Comparison of ENCODE assay signal across 1 cellular context in the genomic region with DNA sequence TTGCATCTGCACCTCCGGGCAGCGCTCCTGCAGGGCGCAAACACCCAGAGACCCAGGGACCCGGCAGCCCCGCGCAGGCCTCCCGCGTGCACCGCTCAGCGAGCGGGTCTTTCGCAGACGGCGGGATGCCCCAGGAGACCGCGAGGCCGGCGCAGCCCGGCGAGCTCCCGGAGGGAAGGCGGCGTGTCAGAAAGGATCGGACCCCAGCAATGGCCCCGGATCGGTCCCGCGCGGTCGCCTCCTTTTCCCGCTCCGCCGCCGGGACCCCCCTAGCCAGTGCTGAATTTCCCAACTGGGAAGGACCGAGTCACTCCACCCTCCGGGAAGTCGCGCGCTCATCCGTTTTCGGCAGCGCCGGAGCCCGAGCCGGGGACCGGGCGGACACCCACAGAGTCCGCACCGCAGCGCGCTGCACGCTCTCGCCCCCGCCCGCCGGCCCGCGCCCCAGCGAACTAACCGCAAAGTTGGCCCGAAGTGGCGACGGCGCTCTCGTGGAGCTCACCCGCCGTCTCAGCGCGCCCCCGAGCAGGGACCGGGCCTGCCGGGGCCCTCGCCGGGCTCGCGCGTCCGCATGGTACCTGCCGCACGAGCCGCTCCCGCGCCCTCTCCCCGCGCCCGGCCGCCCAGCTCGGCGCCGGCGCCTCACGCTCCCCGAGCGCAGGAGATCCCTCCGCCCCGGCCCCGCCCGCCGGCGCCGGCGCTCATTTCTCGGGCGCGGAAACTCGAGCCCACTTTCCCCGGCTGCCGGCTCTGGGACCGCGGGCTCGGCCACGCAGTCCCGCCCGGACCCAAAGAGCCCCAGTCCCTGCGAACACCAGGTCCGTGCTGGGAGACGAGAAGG.
TF ChIP-seq lines count a peak whose summit lies in the region.

A gene with protein sequence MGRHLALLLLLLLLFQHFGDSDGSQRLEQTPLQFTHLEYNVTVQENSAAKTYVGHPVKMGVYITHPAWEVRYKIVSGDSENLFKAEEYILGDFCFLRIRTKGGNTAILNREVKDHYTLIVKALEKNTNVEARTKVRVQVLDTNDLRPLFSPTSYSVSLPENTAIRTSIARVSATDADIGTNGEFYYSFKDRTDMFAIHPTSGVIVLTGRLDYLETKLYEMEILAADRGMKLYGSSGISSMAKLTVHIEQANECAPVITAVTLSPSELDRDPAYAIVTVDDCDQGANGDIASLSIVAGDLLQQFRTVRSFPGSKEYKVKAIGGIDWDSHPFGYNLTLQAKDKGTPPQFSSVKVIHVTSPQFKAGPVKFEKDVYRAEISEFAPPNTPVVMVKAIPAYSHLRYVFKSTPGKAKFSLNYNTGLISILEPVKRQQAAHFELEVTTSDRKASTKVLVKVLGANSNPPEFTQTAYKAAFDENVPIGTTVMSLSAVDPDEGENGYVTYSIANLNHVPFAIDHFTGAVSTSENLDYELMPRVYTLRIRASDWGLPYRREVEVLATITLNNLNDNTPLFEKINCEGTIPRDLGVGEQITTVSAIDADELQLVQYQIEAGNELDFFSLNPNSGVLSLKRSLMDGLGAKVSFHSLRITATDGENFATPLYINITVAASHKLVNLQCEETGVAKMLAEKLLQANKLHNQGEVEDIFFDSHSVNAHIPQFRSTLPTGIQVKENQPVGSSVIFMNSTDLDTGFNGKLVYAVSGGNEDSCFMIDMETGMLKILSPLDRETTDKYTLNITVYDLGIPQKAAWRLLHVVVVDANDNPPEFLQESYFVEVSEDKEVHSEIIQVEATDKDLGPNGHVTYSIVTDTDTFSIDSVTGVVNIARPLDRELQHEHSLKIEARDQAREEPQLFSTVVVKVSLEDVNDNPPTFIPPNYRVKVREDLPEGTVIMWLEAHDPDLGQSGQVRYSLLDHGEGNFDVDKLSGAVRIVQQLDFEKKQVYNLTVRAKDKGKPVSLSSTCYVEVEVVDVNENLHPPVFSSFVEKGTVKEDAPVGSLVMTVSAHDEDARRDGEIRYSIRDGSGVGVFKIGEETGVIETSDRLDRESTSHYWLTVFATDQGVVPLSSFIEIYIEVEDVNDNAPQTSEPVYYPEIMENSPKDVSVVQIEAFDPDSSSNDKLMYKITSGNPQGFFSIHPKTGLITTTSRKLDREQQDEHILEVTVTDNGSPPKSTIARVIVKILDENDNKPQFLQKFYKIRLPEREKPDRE (N-terminal part only) (minus strand): TSS at position 650 of the 841 bp plus-strand sequence. CDS start 14,029 bp downstream, outside the sequence.

TF ChIP-seq in HepG2, 621 proteins besides CTCF, POLR2A, EP300 and RAD21 (continued from another document and continues in another):
- TF ChIP-seq, protein P1, sequence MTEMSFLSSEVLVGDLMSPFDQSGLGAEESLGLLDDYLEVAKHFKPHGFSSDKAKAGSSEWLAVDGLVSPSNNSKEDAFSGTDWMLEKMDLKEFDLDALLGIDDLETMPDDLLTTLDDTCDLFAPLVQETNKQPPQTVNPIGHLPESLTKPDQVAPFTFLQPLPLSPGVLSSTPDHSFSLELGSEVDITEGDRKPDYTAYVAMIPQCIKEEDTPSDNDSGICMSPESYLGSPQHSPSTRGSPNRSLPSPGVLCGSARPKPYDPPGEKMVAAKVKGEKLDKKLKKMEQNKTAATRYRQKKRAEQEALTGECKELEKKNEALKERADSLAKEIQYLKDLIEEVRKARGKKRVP (CRISPR knock-in tag; IDR thresholded peaks at IDR 0.05) = no peak
- TF ChIP-seq ZC3H4 (CRISPR knock-in tag; IDR thresholded peaks at IDR 0.05; ENCODE audit: borderline replicate concordance) (no peak), HCFC1 (IDR thresholded peaks at IDR 0.05; ENCODE audit: low read depth, low read length) (no peak), THYN1 (CRISPR knock-in tag; IDR thresholded peaks at IDR 0.05; ENCODE audit: borderline replicate concordance, low read depth) (no peak), KDM2A (CRISPR knock-in tag; IDR thresholded peaks at IDR 0.05; ENCODE audit: borderline replicate concordance, low read depth) (no peak; the same call in 1 of the 2 replicates), PAF1 (CRISPR knock-in tag; IDR thresholded peaks at IDR 0.05) (no peak), XBP1 (CRISPR knock-in tag; IDR thresholded peaks at IDR 0.05) (no peak), MBD4 (IDR thresholded peaks at IDR 0.05; ENCODE audit: borderline replicate concordance, low read length) (no peak), RBM22 (optimal IDR thresholded peaks at IDR 0.05; ENCODE audit: low read length) (no peak), MEIS1 (CRISPR knock-in tag; IDR thresholded peaks at IDR 0.05; ENCODE audit: borderline replicate concordance) (no peak), DNMT1 (CRISPR knock-in tag; IDR thresholded peaks at IDR 0.05) (no peak), FLYWCH1 (CRISPR knock-in tag; IDR thresholded peaks at IDR 0.05) (no peak), ZNF772 (CRISPR knock-in tag; IDR thresholded peaks at IDR 0.05) (no peak), ZSCAN22 (CRISPR knock-in tag; IDR thresholded peaks at IDR 0.05) (no peak), PHB2 (IDR thresholded peaks at IDR 0.05; ENCODE audit: partially characterized antibody) (no peak), KAT2B (IDR thresholded peaks at IDR 0.05; ENCODE audit: borderline replicate concordance, low read depth, low read length) (no peak), ZSCAN30 (CRISPR knock-in tag; IDR thresholded peaks at IDR 0.05) (no peak), ARID2 (CRISPR knock-in tag; IDR thresholded peaks at IDR 0.05; ENCODE audit: borderline replicate concordance) (no peak), ZKSCAN8 (CRISPR knock-in tag; IDR thresholded peaks at IDR 0.05; ENCODE audit: borderline replicate concordance) (0 out of 2 replicates have a peak, but pooled peaks have one; percentile 6), SIX1 (CRISPR knock-in tag; IDR thresholded peaks at IDR 0.05; ENCODE audit: borderline replicate concordance) (no peak), ZNF510 (CRISPR knock-in tag; IDR thresholded peaks at IDR 0.05; ENCODE audit: low read depth) (no peak)
- TF ChIP-seq, protein P2, sequence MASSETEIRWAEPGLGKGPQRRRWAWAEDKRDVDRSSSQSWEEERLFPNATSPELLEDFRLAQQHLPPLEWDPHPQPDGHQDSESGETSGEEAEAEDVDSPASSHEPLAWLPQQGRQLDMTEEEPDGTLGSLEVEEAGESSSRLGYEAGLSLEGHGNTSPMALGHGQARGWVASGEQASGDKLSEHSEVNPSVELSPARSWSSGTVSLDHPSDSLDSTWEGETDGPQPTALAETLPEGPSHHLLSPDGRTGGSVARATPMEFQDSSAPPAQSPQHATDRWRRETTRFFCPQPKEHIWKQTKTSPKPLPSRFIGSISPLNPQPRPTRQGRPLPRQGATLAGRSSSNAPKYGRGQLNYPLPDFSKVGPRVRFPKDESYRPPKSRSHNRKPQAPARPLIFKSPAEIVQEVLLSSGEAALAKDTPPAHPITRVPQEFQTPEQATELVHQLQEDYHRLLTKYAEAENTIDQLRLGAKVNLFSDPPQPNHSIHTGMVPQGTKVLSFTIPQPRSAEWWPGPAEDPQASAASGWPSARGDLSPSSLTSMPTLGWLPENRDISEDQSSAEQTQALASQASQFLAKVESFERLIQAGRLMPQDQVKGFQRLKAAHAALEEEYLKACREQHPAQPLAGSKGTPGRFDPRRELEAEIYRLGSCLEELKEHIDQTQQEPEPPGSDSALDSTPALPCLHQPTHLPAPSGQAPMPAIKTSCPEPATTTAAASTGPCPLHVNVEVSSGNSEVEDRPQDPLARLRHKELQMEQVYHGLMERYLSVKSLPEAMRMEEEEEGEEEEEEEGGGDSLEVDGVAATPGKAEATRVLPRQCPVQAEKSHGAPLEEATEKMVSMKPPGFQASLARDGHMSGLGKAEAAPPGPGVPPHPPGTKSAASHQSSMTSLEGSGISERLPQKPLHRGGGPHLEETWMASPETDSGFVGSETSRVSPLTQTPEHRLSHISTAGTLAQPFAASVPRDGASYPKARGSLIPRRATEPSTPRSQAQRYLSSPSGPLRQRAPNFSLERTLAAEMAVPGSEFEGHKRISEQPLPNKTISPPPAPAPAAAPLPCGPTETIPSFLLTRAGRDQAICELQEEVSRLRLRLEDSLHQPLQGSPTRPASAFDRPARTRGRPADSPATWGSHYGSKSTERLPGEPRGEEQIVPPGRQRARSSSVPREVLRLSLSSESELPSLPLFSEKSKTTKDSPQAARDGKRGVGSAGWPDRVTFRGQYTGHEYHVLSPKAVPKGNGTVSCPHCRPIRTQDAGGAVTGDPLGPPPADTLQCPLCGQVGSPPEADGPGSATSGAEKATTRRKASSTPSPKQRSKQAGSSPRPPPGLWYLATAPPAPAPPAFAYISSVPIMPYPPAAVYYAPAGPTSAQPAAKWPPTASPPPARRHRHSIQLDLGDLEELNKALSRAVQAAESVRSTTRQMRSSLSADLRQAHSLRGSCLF (CRISPR knock-in tag; IDR thresholded peaks at IDR 0.05; ENCODE audit: borderline replicate concordance) = no peak
- TF ChIP-seq, protein P3, sequence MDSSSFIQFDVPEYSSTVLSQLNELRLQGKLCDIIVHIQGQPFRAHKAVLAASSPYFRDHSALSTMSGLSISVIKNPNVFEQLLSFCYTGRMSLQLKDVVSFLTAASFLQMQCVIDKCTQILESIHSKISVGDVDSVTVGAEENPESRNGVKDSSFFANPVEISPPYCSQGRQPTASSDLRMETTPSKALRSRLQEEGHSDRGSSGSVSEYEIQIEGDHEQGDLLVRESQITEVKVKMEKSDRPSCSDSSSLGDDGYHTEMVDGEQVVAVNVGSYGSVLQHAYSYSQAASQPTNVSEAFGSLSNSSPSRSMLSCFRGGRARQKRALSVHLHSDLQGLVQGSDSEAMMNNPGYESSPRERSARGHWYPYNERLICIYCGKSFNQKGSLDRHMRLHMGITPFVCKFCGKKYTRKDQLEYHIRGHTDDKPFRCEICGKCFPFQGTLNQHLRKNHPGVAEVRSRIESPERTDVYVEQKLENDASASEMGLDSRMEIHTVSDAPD (CRISPR knock-in tag; IDR thresholded peaks at IDR 0.05) = 0 out of 2 replicates have a peak, but pooled peaks have one; percentile 26
- TF ChIP-seq, protein P4, sequence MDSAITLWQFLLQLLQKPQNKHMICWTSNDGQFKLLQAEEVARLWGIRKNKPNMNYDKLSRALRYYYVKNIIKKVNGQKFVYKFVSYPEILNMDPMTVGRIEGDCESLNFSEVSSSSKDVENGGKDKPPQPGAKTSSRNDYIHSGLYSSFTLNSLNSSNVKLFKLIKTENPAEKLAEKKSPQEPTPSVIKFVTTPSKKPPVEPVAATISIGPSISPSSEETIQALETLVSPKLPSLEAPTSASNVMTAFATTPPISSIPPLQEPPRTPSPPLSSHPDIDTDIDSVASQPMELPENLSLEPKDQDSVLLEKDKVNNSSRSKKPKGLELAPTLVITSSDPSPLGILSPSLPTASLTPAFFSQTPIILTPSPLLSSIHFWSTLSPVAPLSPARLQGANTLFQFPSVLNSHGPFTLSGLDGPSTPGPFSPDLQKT (CRISPR knock-in tag; IDR thresholded peaks at IDR 0.05; ENCODE audit: borderline replicate concordance) = no peak
- TF ChIP-seq, protein P5, sequence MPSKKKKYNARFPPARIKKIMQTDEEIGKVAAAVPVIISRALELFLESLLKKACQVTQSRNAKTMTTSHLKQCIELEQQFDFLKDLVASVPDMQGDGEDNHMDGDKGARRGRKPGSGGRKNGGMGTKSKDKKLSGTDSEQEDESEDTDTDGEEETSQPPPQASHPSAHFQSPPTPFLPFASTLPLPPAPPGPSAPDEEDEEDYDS (CRISPR knock-in tag; IDR thresholded peaks at IDR 0.05) = no peak
- TF ChIP-seq, protein P6, sequence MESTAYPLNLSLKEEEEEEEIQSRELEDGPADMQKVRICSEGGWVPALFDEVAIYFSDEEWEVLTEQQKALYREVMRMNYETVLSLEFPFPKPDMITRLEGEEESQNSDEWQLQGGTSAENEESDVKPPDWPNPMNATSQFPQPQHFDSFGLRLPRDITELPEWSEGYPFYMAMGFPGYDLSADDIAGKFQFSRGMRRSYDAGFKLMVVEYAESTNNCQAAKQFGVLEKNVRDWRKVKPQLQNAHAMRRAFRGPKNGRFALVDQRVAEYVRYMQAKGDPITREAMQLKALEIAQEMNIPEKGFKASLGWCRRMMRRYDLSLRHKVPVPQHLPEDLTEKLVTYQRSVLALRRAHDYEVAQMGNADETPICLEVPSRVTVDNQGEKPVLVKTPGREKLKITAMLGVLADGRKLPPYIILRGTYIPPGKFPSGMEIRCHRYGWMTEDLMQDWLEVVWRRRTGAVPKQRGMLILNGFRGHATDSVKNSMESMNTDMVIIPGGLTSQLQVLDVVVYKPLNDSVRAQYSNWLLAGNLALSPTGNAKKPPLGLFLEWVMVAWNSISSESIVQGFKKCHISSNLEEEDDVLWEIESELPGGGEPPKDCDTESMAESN (CRISPR knock-in tag; conservative IDR thresholded peaks at IDR 0.05) = no peak
- TF ChIP-seq, protein P7, sequence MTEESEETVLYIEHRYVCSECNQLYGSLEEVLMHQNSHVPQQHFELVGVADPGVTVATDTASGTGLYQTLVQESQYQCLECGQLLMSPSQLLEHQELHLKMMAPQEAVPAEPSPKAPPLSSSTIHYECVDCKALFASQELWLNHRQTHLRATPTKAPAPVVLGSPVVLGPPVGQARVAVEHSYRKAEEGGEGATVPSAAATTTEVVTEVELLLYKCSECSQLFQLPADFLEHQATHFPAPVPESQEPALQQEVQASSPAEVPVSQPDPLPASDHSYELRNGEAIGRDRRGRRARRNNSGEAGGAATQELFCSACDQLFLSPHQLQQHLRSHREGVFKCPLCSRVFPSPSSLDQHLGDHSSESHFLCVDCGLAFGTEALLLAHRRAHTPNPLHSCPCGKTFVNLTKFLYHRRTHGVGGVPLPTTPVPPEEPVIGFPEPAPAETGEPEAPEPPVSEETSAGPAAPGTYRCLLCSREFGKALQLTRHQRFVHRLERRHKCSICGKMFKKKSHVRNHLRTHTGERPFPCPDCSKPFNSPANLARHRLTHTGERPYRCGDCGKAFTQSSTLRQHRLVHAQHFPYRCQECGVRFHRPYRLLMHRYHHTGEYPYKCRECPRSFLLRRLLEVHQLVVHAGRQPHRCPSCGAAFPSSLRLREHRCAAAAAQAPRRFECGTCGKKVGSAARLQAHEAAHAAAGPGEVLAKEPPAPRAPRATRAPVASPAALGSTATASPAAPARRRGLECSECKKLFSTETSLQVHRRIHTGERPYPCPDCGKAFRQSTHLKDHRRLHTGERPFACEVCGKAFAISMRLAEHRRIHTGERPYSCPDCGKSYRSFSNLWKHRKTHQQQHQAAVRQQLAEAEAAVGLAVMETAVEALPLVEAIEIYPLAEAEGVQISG (CRISPR knock-in tag; IDR thresholded peaks at IDR 0.05) = no peak
- TF ChIP-seq, protein P8, sequence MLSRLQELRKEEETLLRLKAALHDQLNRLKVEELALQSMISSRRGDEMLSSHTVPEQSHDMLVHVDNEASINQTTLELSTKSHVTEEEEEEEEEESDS (CRISPR knock-in tag; IDR thresholded peaks at IDR 0.05; ENCODE audit: borderline replicate concordance) = no peak
